Comparison of ENCODE assay signal across 11 cellular contexts in the genomic region with DNA sequence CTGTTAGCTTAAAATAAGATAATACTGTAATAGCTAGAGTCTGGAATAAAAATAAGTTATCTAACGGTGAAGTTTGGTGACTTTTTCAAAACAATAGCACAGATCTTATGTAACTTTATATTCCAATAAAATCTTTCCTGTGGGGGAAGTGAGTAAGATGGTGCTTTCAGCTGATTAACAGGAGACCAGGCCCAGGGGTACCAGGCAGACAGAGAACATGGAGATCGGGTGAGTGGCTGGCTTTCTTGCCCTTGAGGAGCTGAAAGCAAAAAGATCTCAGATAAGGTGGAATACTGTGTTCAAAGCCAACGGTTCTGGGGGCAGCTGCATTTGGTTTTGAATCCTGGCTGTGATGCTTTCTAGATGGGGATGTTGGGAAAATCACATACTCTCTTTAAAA.
DNase-seq lines count a peak whose midpoint lies in the region; ATAC-seq and TF ChIP-seq lines count a peak whose summit lies in the region.
"Had no signal": no experiment of that assay in that cellular context is flagged by ENCODE, and none has a peak within 500 bp of the region (broad histone marks: within the 10 kb centered on the region; RNA-seq: fewer than 3 reads in every experiment).

No MANE protein-coding gene starts in this region.

- TF ChIP-seq CTCF in CD4-positive, alpha-beta T cell (IDR thresholded peaks at IDR 0.05): no peak
- TF ChIP-seq CTCF in mesothelial cell of epicardium (IDR thresholded peaks at IDR 0.05; ENCODE audit: unreplicated experiment) (no peak), stomach (IDR thresholded peaks at IDR 0.05) (no peak)

- TF ChIP-seq POLR2A in stomach (IDR thresholded peaks at IDR 0.05): no peak

- peaks cover 17% of the 10 kb centered on the region for H3K4me1 Mint-ChIP-seq in CD4-positive, alpha-beta T cell (ENCODE audit: low read depth)
- H3K4me1 Mint-ChIP-seq in activated T-helper 1 cell treated with anti-CD3 and anti-CD28 coated beads, Interleukin-12 subunit alpha, Interleukin-12 subunit beta, Interleukin-2, Interleukin-4 antibody, amounts not matched to agents 30 ng/mL and 10 ng/mL and 1 ng/mL, durations not matched to agents 14 hours and 24 hours and 36 hours (ENCODE audit: low read depth): peaks cover 29% of the 10 kb centered on the region
- H3K4me1 Mint-ChIP-seq in mesothelial cell of epicardium: peaks cover 37% of the 10 kb centered on the region

- no peaks in the 10 kb centered on the region for H3K36me3 Mint-ChIP-seq in CD4-positive, alpha-beta T cell (ENCODE audit: low read depth)
- no peaks in the 10 kb centered on the region for H3K36me3 Mint-ChIP-seq in activated T-helper 1 cell treated with anti-CD3 and anti-CD28 coated beads, Interleukin-12 subunit alpha, Interleukin-12 subunit beta, Interleukin-2, Interleukin-4 antibody, amounts not matched to agents 30 ng/mL and 10 ng/mL and 1 ng/mL, durations not matched to agents 14 hours and 24 hours and 36 hours (ENCODE audit: low read depth)
- no peaks in the 10 kb centered on the region for H3K36me3 Mint-ChIP-seq in mesothelial cell of epicardium

- H3K4me1 ChIP-seq in right cardiac atrium (ENCODE audit: control insufficient read depth, insufficient read depth, low read length) (peaks cover 3% of the 10 kb centered on the region), stomach (peaks cover 13 to 22% (median 18%) of the 10 kb centered on the region in 4 donors)
- H3K4me1 ChIP-seq: foreskin keratinocyte had no signal

- POLR2A ChIA-PET in CD4-positive, alpha-beta T cell (lab: Charles Lee): no interaction called here

- no peak overlapping the region for H3K4me3 ChIP-seq in right cardiac atrium (ENCODE audit: low read length)
- peak overlapping the region in 1 of 4 donors; percentile 48 for H3K4me3 ChIP-seq in stomach

- no peak overlapping the region for H3K27ac Mint-ChIP-seq in CD4-positive, alpha-beta T cell
- no peak overlapping the region for H3K27ac Mint-ChIP-seq in activated T-helper 1 cell treated with anti-CD3 and anti-CD28 coated beads, Interleukin-12 subunit alpha, Interleukin-12 subunit beta, Interleukin-2, Interleukin-4 antibody, amounts not matched to agents 30 ng/mL and 10 ng/mL and 1 ng/mL, durations not matched to agents 14 hours and 24 hours and 36 hours
- H3K27ac Mint-ChIP-seq in mesothelial cell of epicardium: no peak overlapping the region

- no peaks in the 10 kb centered on the region for H3K9me3 Mint-ChIP-seq in CD4-positive, alpha-beta T cell
- H3K9me3 Mint-ChIP-seq in activated T-helper 1 cell treated with anti-CD3 and anti-CD28 coated beads, Interleukin-12 subunit alpha, Interleukin-12 subunit beta, Interleukin-2, Interleukin-4 antibody, amounts not matched to agents 30 ng/mL and 10 ng/mL and 1 ng/mL, durations not matched to agents 14 hours and 24 hours and 36 hours: no peaks in the 10 kb centered on the region
- no peaks in the 10 kb centered on the region for H3K9me3 Mint-ChIP-seq in mesothelial cell of epicardium

- H3K27me3 Mint-ChIP-seq in CD4-positive, alpha-beta T cell: peaks cover 70% of the 10 kb centered on the region
- H3K27me3 Mint-ChIP-seq in activated T-helper 1 cell treated with anti-CD3 and anti-CD28 coated beads, Interleukin-12 subunit alpha, Interleukin-12 subunit beta, Interleukin-2, Interleukin-4 antibody, amounts not matched to agents 30 ng/mL and 10 ng/mL and 1 ng/mL, durations not matched to agents 14 hours and 24 hours and 36 hours (ENCODE audit: insufficient read depth): peaks cover 59% of the 10 kb centered on the region
- peaks cover 56% of the 10 kb centered on the region for H3K27me3 Mint-ChIP-seq in mesothelial cell of epicardium (ENCODE audit: low read depth)

- no peaks in the 10 kb centered on the region for H3K36me3 ChIP-seq in stomach
- H3K36me3 ChIP-seq: upper lobe of right lung had no signal

- peak overlapping the region; percentile 21 for H3K4me3 Mint-ChIP-seq in CD4-positive, alpha-beta T cell
- H3K4me3 Mint-ChIP-seq in activated T-helper 1 cell treated with anti-CD3 and anti-CD28 coated beads, Interleukin-12 subunit alpha, Interleukin-12 subunit beta, Interleukin-2, Interleukin-4 antibody, amounts not matched to agents 30 ng/mL and 10 ng/mL and 1 ng/mL, durations not matched to agents 14 hours and 24 hours and 36 hours: peak overlapping the region; percentile 40
- peak overlapping the region; percentile 32 for H3K4me3 Mint-ChIP-seq in mesothelial cell of epicardium

- WGBS in right cardiac atrium: 30% methylated on average over 3 of the region's 3 CpGs
- WGBS in stomach, 5 donors: 19 to 39% (median 25%) methylated on average over 3 of the region's 3 CpGs

- intact Hi-C loops in CD4-positive, alpha-beta T cell (cut with DNase I, micrococcal nuclease): loop anchor here in 1 of 2 experiments (5.0 kb wide), 1 partner anchor 936 kb away; no protein-coding TSS in a partner anchor
- intact Hi-C loops in activated T-helper 1 cell treated with anti-CD3 and anti-CD28 coated beads, Interleukin-12 subunit alpha, Interleukin-12 subunit beta, Interleukin-2, Interleukin-4 antibody, amounts not matched to agents 30 ng/mL and 10 ng/mL and 1 ng/mL, durations not matched to agents 14 hours and 24 hours and 36 hours (cut with micrococcal nuclease): loop anchor here (5.0 to 10.0 kb wide), 2 partner anchors 129 to 1108 kb away; a partner anchor contains a TSS
- intact Hi-C loops in right cardiac atrium (cut with DNase I): loop anchor here in 2 of 4 donors (10.0 kb wide), 3 partner anchors 938 to 1648 kb away; no protein-coding TSS in a partner anchor
- intact Hi-C loops in stomach (cut with DNase I; ENCODE audit: low total_unique reads): loop anchor here (10.0 kb wide), 1 partner anchor 938 kb away; no protein-coding TSS in a partner anchor

- TF ChIP-seq EP300 in stomach (IDR thresholded peaks at IDR 0.05): no peak

- H3K9me3 ChIP-seq in CD4-positive, alpha-beta T cell (ENCODE audit: control insufficient read depth, low read length): no peaks in the 10 kb centered on the region
- no peaks in the 10 kb centered on the region for H3K9me3 ChIP-seq in right cardiac atrium (ENCODE audit: control insufficient read depth, low read length)
- H3K9me3 ChIP-seq in stomach: no peaks in the 10 kb centered on the region
- H3K9me3 ChIP-seq: upper lobe of right lung had no signal

- ATAC-seq in CD4-positive, alpha-beta T cell (ENCODE audit: poor library complexity): no peak
- ATAC-seq in GM19452 (IDR thresholded peaks at IDR 0.05; ENCODE audit: unreplicated experiment) (peak; percentile 12), right cardiac atrium (no peak)

- no peak overlapping the region for H3K27ac ChIP-seq in CD4-positive, alpha-beta T cell (ENCODE audit: low read depth, low read length)
- H3K27ac ChIP-seq in right cardiac atrium (ENCODE audit: low read length) (no peak overlapping the region), stomach (no peak overlapping the region)
- H3K27ac ChIP-seq: foreskin keratinocyte, upper lobe of right lung had no signal

- peaks cover 62% of the 10 kb centered on the region for H3K27me3 ChIP-seq in CD4-positive, alpha-beta T cell (ENCODE audit: control insufficient read depth, insufficient read depth, low read length)
- H3K27me3 ChIP-seq in right cardiac atrium (ENCODE audit: control insufficient read depth, insufficient read depth) (no peaks in the 10 kb centered on the region), stomach (peaks cover 0 to 43% (median 25%) of the 10 kb centered on the region in 3 donors)

- no peak for DNase-seq in CD4-positive, alpha-beta T cell
- no peak for DNase-seq in activated T-helper 1 cell treated with anti-CD3 and anti-CD28 coated beads, Interleukin-12 subunit alpha, Interleukin-12 subunit beta, Interleukin-2, Interleukin-4 antibody, amounts not matched to agents 30 ng/mL and 10 ng/mL and 1 ng/mL, durations not matched to agents 14 hours and 24 hours and 36 hours (ENCODE audit: low spot score)
- DNase-seq in mesothelial cell of epicardium (ENCODE audit: low spot score in 2 of 2, unreplicated experiment in 2 of 2) (no peak), right cardiac atrium (no peak), stomach (no peak), T-helper 9 cell (no peak), DMS79 treated with DMSO at 0.1 percent for 48 hours (lab: John Stamatoyannopoulos, UW) (no peak)
- DNase-seq: foreskin keratinocyte, NCI-H187 treated with DMSO at 0.1 percent for 48 hours had no signal

- CTCF ChIA-PET in CD4-positive, alpha-beta T cell (lab: Charles Lee): no interaction called here
